In the genomic region with DNA sequence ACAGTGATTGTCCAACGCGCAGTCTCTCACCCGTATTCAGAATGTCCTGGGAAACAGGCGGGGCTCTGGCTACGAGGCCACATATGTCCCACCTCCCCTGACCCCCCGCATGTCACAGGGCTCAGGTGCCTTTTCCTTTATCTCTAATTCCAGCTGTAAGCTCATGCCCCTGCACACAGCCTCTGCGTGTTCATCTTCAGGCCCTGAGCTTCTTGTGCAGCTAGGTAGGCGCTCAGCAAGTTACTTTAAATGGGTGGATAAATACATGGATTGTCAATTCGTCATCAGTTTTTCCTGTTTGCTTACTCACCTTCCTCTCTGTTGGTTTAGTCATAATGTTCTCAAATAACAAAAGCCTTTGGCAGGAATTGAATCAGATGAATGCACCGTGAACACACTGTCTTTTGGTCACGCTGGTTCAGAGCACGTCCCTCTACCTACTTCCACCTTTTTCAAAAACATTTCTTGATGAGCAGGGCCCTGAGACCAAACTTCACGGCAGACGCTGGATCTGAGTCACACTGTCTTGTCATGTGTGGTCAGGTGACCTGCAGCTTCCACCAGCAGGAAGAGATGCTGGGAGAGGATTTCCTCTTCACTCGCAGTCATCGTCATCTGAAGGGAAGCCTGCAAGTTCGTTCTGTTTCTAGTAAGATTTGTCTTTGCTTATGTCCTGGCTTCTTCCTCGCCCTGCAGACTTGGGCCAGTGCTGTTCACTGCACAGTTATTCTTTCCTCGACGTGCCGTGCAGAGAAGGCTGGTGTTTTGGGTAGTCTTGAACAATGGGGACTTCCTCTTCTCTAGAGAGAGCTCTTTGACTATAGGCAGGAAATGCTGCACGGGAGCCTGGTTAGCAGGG, we compare ENCODE assay signal across 9 cellular contexts.
DNase-seq lines count a peak whose midpoint lies in the region; ATAC-seq, FAIRE-seq and TF ChIP-seq lines count a peak whose summit lies in the region.
"Had no signal": no experiment of that assay in that cellular context is flagged by ENCODE, and none has a peak within 500 bp of the region (broad histone marks: within the 10 kb centered on the region; RNA-seq: fewer than 3 reads in every experiment).

No MANE protein-coding gene starts in this region.

- H3K9me1 ChIP-seq in keratinocyte (ENCODE audit: control insufficient read depth, extremely low read depth, insufficient read depth, low read length), result no peaks in the 10 kb centered on the region

- H3K4me3 ChIP-seq in DOHH2 (ENCODE audit: low read length) (peak overlapping the region; percentile 82), keratinocyte (ENCODE audit: control insufficient read depth in 2 of 3, extremely low read depth in 1 of 3, insufficient read depth in 2 of 3, low read depth in 1 of 3, low read length in 3 of 3) (peak overlapping the region in 1 of 3 experiments; percentile 23)
- H3K4me3 ChIP-seq: cardiac muscle cell had no signal

- dilution Hi-C loops in keratinocyte (cut with MboI; ENCODE audit: extremely low pct_ligation_motif_present, low sequenced_read_pairs), result no loop called here

- no peaks in the 10 kb centered on the region for H4K20me1 ChIP-seq in DOHH2 (ENCODE audit: control insufficient read depth, insufficient read depth, low read depth, low read length)
- H4K20me1 ChIP-seq in keratinocyte (ENCODE audit: control insufficient read depth, extremely low read depth, insufficient read depth, low read length), result no peaks in the 10 kb centered on the region

- no peaks in the 10 kb centered on the region for H3K9me3 Mint-ChIP-seq in T-helper 1 cell treated with Interleukin-12 subunit alpha and Interleukin-12 subunit beta and Interleukin-4 antibody, amounts not matched to agents 30 μg/mL and 1 μg/mL, for 36 hours

- H3K79me2 ChIP-seq in DOHH2 (ENCODE audit: control insufficient read depth, low read length) (no peaks in the 10 kb centered on the region), keratinocyte (ENCODE audit: control insufficient read depth, insufficient read depth, low read length) (no peaks in the 10 kb centered on the region)

- no peak overlapping the region for H3K9ac ChIP-seq in keratinocyte (ENCODE audit: control insufficient read depth, extremely low read depth, insufficient read depth, low read length)

- no peaks in the 10 kb centered on the region for H3K27me3 ChIP-seq in DOHH2 (ENCODE audit: control insufficient read depth, low read length)
- H3K27me3 ChIP-seq in keratinocyte (ENCODE audit: control insufficient read depth, extremely low read depth, insufficient read depth, low read length), result no peaks in the 10 kb centered on the region
- H3K27me3 ChIP-seq: cardiac muscle cell had no signal

- H3K27me3 Mint-ChIP-seq in T-helper 1 cell treated with Interleukin-12 subunit alpha and Interleukin-12 subunit beta and Interleukin-4 antibody, amounts not matched to agents 30 μg/mL and 1 μg/mL, for 36 hours (ENCODE audit: low read depth), result no peaks in the 10 kb centered on the region

- DNase-seq in LHCN-M2 (ENCODE audit: low read depth) (peak; percentile 79), keratinocyte (ENCODE audit: low read depth, low spot score) (peak; percentile 72), NCI-H1694 (lab: John Stamatoyannopoulos, UW) (no peak)
- DNase-seq in stimulated activated CD4-positive, alpha-beta T cell treated with anti-CD3 and anti-CD28 coated beads, Interleukin-2, amount 100 ng/mL, for 24 hours, result peak; percentile 58 to 63

- H3K36me3 ChIP-seq in DOHH2 (ENCODE audit: control insufficient read depth, low read length) (no peaks in the 10 kb centered on the region), keratinocyte (ENCODE audit: control insufficient read depth in 2 of 2, extremely low read depth in 1 of 2, insufficient read depth in 2 of 2, low read length in 2 of 2) (no peaks in the 10 kb centered on the region)
- H3K36me3 ChIP-seq: cardiac muscle cell had no signal

- TF ChIP-seq CTCF in DOHH2 (IDR thresholded peaks at IDR 0.05; ENCODE audit: low read depth, low read length, poor library complexity, severe bottlenecking) (no peak), keratinocyte (optimal IDR thresholded peaks at IDR 0.05 in 1 of 3, IDR thresholded peaks at IDR 0.05 in 1 of 3, conservative IDR thresholded peaks at IDR 0.05 in 1 of 3; ENCODE audit: extremely low read depth in 1 of 3, insufficient read depth in 2 of 3, low read length in 3 of 3) (no peak)

- no peaks in the 10 kb centered on the region for H3K9me2 ChIP-seq in DOHH2 (replicated peaks; ENCODE audit: control insufficient read depth, low read length)

- peak; percentile 97 for FAIRE-seq in keratinocyte (lab: Jason Lieb, UNC)

- peaks cover 22% of the 10 kb centered on the region for H3K4me1 ChIP-seq in DOHH2 (ENCODE audit: control insufficient read depth, low read length)
- peaks cover 23% of the 10 kb centered on the region for H3K4me1 ChIP-seq in keratinocyte (ENCODE audit: control insufficient read depth, extremely low read depth, insufficient read depth, low read length)

- H3K36me3 Mint-ChIP-seq in T-helper 1 cell treated with Interleukin-12 subunit alpha and Interleukin-12 subunit beta and Interleukin-4 antibody, amounts not matched to agents 30 μg/mL and 1 μg/mL, for 36 hours (ENCODE audit: low read depth), result peaks cover 11% of the 10 kb centered on the region

- H3K4me1 Mint-ChIP-seq in T-helper 1 cell treated with Interleukin-12 subunit alpha and Interleukin-12 subunit beta and Interleukin-4 antibody, amounts not matched to agents 30 μg/mL and 1 μg/mL, for 36 hours (ENCODE audit: low read depth), result peaks cover 30% of the 10 kb centered on the region

- peaks cover 6% of the 10 kb centered on the region; the same call in 1 of the 2 replicates for H3F3A ChIP-seq in DOHH2 (ENCODE audit: control insufficient read depth, insufficient read depth)

- ATAC-seq in GM21825 (IDR thresholded peaks at IDR 0.05; ENCODE audit: unreplicated experiment), result peak; percentile 85

- H3K4me2 ChIP-seq in DOHH2 (ENCODE audit: low read length), result peak overlapping the region; percentile 74
- H3K4me2 ChIP-seq in keratinocyte (ENCODE audit: control insufficient read depth, extremely low read depth, insufficient read depth, low read depth, low read length), result peak overlapping the region; percentile 20

- no peaks in the 10 kb centered on the region for H3K9me3 ChIP-seq in DOHH2 (ENCODE audit: control insufficient read depth, insufficient read depth, low read length)
- no peaks in the 10 kb centered on the region for H3K9me3 ChIP-seq in keratinocyte (ENCODE audit: control insufficient read depth, low read depth, low read length)

- peak overlapping the region; percentile 86 for H3K4me3 Mint-ChIP-seq in T-helper 1 cell treated with Interleukin-12 subunit alpha and Interleukin-12 subunit beta and Interleukin-4 antibody, amounts not matched to agents 30 μg/mL and 1 μg/mL, for 36 hours

- peak overlapping the region; percentile 18 for H2AFZ ChIP-seq in keratinocyte (ENCODE audit: control insufficient read depth, low read length)

- H3K27ac ChIP-seq in DOHH2 (ENCODE audit: low read depth, low read length), result peak overlapping the region; percentile 85
- H3K27ac ChIP-seq in angular gyrus (ENCODE audit: low read depth, low read length), result peak overlapping the region; percentile 13
- H3K27ac ChIP-seq in keratinocyte (ENCODE audit: control insufficient read depth, insufficient read depth, low read length), result peak overlapping the region; percentile 23
- H3K27ac ChIP-seq: cardiac muscle cell had no signal

- peak overlapping the region; percentile 100 for H3K27ac Mint-ChIP-seq in T-helper 1 cell treated with Interleukin-12 subunit alpha and Interleukin-12 subunit beta and Interleukin-4 antibody, amounts not matched to agents 30 μg/mL and 1 μg/mL, for 36 hours

Comparison
In these comparisons a context has a peak if more than half of its experiments do, and no peak if none do; other contexts are left out.
1. H3K27ac ChIP-seq: peak in every context shown above with its lines; median percentile 85 in DOHH2; 23 in keratinocyte; 13 in angular gyrus.